Comparison of ENCODE assay signal across 21 cellular contexts in the genomic region with DNA sequence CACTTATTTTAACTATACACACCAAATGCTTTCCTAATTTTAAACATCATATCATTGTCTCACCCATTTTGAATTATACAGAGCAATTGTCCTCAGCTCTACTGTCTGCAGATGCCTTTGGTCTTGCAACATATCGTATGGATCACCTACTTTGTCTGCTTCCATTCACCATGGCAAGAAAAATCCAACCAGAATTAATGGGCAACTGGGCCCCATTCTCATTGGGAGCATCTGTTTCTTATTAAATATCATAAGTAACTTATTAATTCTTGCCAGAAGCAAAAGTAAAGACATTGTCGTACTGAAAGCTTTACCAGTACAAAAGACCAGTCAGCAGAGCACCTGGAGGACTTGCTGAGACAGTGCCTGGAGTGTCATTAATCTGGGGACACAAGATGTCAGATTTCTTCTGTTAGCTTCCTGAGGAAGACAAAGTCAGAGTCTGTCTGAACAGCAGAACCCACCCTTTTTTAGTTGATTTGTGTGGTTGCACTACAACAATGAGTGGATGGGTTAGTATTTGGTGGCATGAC.
"Had no signal": no experiment of that assay in that cellular context is flagged by ENCODE, and none has a peak within 500 bp of the region (broad histone marks: within the 10 kb centered on the region; RNA-seq: fewer than 3 reads in every experiment).

No MANE protein-coding gene starts in this region.

- DNase-seq: activated CD4-positive, alpha-beta memory T cell treated with anti-CD3 and anti-CD28 coated beads, Interleukin-2, amount 10 ng/mL, durations not matched to agents 7 days and 5 days; activated CD4-positive, alpha-beta T cell treated with anti-CD3 and anti-CD28 coated beads for 48 hours; activated CD4-positive, CD25-positive, alpha-beta regulatory T cell; activated naive CD4-positive, alpha-beta T cell; activated naive CD8-positive, alpha-beta T cell treated with anti-CD3 and anti-CD28 coated beads for 36 hours; activated T-cell treated with anti-CD3 and anti-CD28 coated beads, Interleukin-2, amount 50 U/mL, for 1 hour; amygdala; left cardiac atrium; midbrain; nephron progenitor cell; occipital lobe; posterior cingulate gyrus; retina; stimulated activated CD4-positive, alpha-beta T cell treated with anti-CD3 and anti-CD28 coated beads, Interleukin-12 subunit alpha, Interleukin-12 subunit beta, amount 100 ng/mL, for 4 hours; stimulated activated CD4-positive, alpha-beta T cell treated with anti-CD3 and anti-CD28 coated beads, Interleukin-1b, Interleukin-23, amount 100 ng/mL, for 48 hours; stimulated activated CD8-positive, alpha-beta memory T cell treated with anti-CD3 and anti-CD28 coated beads, Interleukin-4, amount 100 ng/mL, for 48 hours; stimulated activated naive CD4-positive, alpha-beta T cell; thyroid gland had no signal

- H3K27ac Mint-ChIP-seq: activated CD4-positive, alpha-beta memory T cell treated with anti-CD3 and anti-CD28 coated beads, Interleukin-2, amount 10 ng/mL, durations not matched to agents 7 days and 5 days; activated naive CD8-positive, alpha-beta T cell treated with anti-CD3 and anti-CD28 coated beads for 36 hours; activated T-helper 17 cell treated with anti-CD3 and anti-CD28 coated beads, Interleukin-2, amount 50 U/mL, for 72 hours; nephron progenitor cell had no signal

- H3K4me3 ChIP-seq: cardiac muscle cell, lung, thyroid gland had no signal

- H3K4me3 Mint-ChIP-seq: activated CD4-positive, alpha-beta memory T cell treated with anti-CD3 and anti-CD28 coated beads, Interleukin-2, amount 10 ng/mL, durations not matched to agents 7 days and 5 days; activated naive CD8-positive, alpha-beta T cell treated with anti-CD3 and anti-CD28 coated beads for 36 hours; activated T-helper 17 cell treated with anti-CD3 and anti-CD28 coated beads, Interleukin-2, amount 50 U/mL, for 72 hours; nephron progenitor cell had no signal

- H3K4me1 Mint-ChIP-seq: activated CD4-positive, alpha-beta memory T cell treated with anti-CD3 and anti-CD28 coated beads, Interleukin-2, amount 10 ng/mL, durations not matched to agents 7 days and 5 days; activated naive CD8-positive, alpha-beta T cell treated with anti-CD3 and anti-CD28 coated beads for 36 hours; activated T-helper 17 cell treated with anti-CD3 and anti-CD28 coated beads, Interleukin-2, amount 50 U/mL, for 72 hours; nephron progenitor cell had no signal

- H3K27me3 Mint-ChIP-seq: activated CD4-positive, alpha-beta memory T cell treated with anti-CD3 and anti-CD28 coated beads, Interleukin-2, amount 10 ng/mL, durations not matched to agents 7 days and 5 days; activated naive CD8-positive, alpha-beta T cell treated with anti-CD3 and anti-CD28 coated beads for 36 hours; activated T-helper 17 cell treated with anti-CD3 and anti-CD28 coated beads, Interleukin-2, amount 50 U/mL, for 72 hours had no signal

- ATAC-seq: activated T-helper 17 cell treated with anti-CD3 and anti-CD28 coated beads, Interleukin-2, amount 50 U/mL, for 72 hours; left cardiac atrium had no signal

- H3K36me3 Mint-ChIP-seq: activated naive CD8-positive, alpha-beta T cell treated with anti-CD3 and anti-CD28 coated beads for 36 hours had no signal

- H3K9me3 Mint-ChIP-seq: nephron progenitor cell had no signal
